In the genomic region with DNA sequence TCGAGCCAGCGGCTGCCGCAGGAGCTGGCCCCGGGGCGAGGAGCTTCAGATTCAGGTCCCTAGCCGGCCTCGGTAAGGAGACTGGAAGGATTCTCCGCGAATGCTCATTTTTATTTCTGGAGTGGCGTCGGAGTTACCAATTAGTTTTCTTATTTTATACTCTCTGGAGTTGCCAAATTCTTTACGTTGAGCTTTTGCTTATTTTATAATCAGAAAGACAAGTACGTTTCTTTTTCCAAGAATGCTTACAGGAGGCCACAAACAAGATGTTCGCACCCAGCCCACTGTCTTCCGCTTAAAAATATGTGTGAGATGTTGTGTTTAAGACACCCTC, we compare ENCODE assay signal across 12 cellular contexts. TPM values are rescaled to one million over a fixed set of nuclear protein-coding genes. Genes with fewer than 3 reads are reported as not detected.
DNase-seq lines count a peak whose midpoint lies in the region; TF ChIP-seq lines count a peak whose summit lies in the region.
"Had no signal": no experiment of that assay in that cellular context is flagged by ENCODE, and none has a peak within 500 bp of the region (broad histone marks: within the 10 kb centered on the region; RNA-seq: fewer than 3 reads in every experiment).

No MANE protein-coding gene starts in this region.

- no peak overlapping the region for H3K27ac ChIP-seq in cardiac muscle cell
- H3K27ac ChIP-seq in right atrium auricular region = no peak overlapping the region
- peak overlapping the region in 1 of 2 donors; percentile 52 for H3K27ac ChIP-seq in uterus
- H3K27ac ChIP-seq in SJCRH30 = no peak overlapping the region

- H3K27me3 Mint-ChIP-seq in neural crest cell (ENCODE audit: low read depth) = peaks cover 37% of the 10 kb centered on the region

- intact Hi-C loops in uterus (cut with DNase I; ENCODE audit: low total_unique reads) = no loop called here

- H3K4me1 Mint-ChIP-seq in neural crest cell = peaks cover 4% of the 10 kb centered on the region

- H3K4me1 ChIP-seq in cardiac muscle cell (ENCODE audit: low read depth) (peaks cover 2% of the 10 kb centered on the region), right atrium auricular region (peaks cover 0 to 5% of the 10 kb centered on the region in 2 donors), uterus (no peaks in the 10 kb centered on the region), SJCRH30 (no peaks in the 10 kb centered on the region)

- H3K9me3 Mint-ChIP-seq in neural crest cell = peaks cover 2% of the 10 kb centered on the region

- H3K36me3 ChIP-seq in cardiac muscle cell (no peaks in the 10 kb centered on the region), right atrium auricular region (no peaks in the 10 kb centered on the region), uterus (no peaks in the 10 kb centered on the region), SJCRH30 (no peaks in the 10 kb centered on the region)

- DNase-seq in cardiac muscle cell (ENCODE audit: low read depth in 1 of 2, low spot score in 1 of 2) = no peak
- no peak for DNase-seq in right atrium auricular region (ENCODE audit: low spot score)
- DNase-seq in epithelial cell of esophagus (ENCODE audit: low read depth) = no peak
- DNase-seq in neural crest cell (ENCODE audit: low read depth, low spot score) = no peak
- no peak for DNase-seq in uterus
- DNase-seq in SJCRH30 = no peak
- no peak for DNase-seq in activated CD8-positive, alpha-beta memory T cell treated with anti-CD3 and anti-CD28 coated beads for 24 hours
- no peak for DNase-seq in NCI-H2107 (lab: John Stamatoyannopoulos, UW)
- DNase-seq: activated T-cell treated with anti-CD3 and anti-CD28 coated beads, Interleukin-2, amount 50 U/mL, for 1 hour; GF-D8; KBM-7; NCI-H510A had no signal

- H3K27me3 ChIP-seq in cardiac muscle cell (peaks cover 60% of the 10 kb centered on the region), right atrium auricular region (no peaks in the 10 kb centered on the region), uterus (no peaks in the 10 kb centered on the region), SJCRH30 (no peaks in the 10 kb centered on the region)

- TF ChIP-seq POLR2A in uterus (IDR thresholded peaks at IDR 0.05) = no peak

- H3K9me3 ChIP-seq in cardiac muscle cell (ENCODE audit: low read depth) = no peaks in the 10 kb centered on the region
- H3K9me3 ChIP-seq in right atrium auricular region = no peaks in the 10 kb centered on the region
- H3K9me3 ChIP-seq in uterus = no peaks in the 10 kb centered on the region
- H3K9me3 ChIP-seq in SJCRH30 (replicated peaks) = no peaks in the 10 kb centered on the region

- H3K36me3 Mint-ChIP-seq in neural crest cell (ENCODE audit: low read depth) = peaks cover 4% of the 10 kb centered on the region

- H3K4me3 ChIP-seq in cardiac muscle cell (peak overlapping the region; percentile 43), right atrium auricular region (peak overlapping the region in 1 of 2 donors; percentile 56), epithelial cell of esophagus (ENCODE audit: low read length) (peak overlapping the region; percentile 34), uterus (peak overlapping the region; percentile 21 to 49), SJCRH30 (no peak overlapping the region)

- no peak overlapping the region for H3K27ac Mint-ChIP-seq in neural crest cell (ENCODE audit: unreplicated experiment)

- H3K4me3 Mint-ChIP-seq in neural crest cell = peak overlapping the region; percentile 54

- no peak for TF ChIP-seq CTCF in cardiac muscle cell (IDR thresholded peaks at IDR 0.05; ENCODE audit: low read depth, low read length)
- no peak for TF ChIP-seq CTCF in right atrium auricular region (IDR thresholded peaks at IDR 0.05)
- TF ChIP-seq CTCF in epithelial cell of esophagus (IDR thresholded peaks at IDR 0.05; ENCODE audit: insufficient read depth, low read depth, low read length, missing control alignments) = no peak
- TF ChIP-seq CTCF in neural crest cell (conservative IDR thresholded peaks at IDR 0.05) = no peak
- TF ChIP-seq CTCF in uterus (IDR thresholded peaks at IDR 0.05) = no peak

RNA-seq across cellular contexts. Expression of a gene that starts 0.5 kb away (rescaled TPM):
- total RNA-seq in cardiac muscle cell (0.18 and 0.36 TPM in 2 replicates), right atrium auricular region (under 1 TPM; 0.35 to 0.74 TPM), neural crest cell (1.4 and 2.4 TPM in 2 replicates), uterus (1 to 10 TPM in 2 of 4 donors, under 1 TPM in 1, not detected in 1; 0.59 to 5.3 (median 1.9) TPM)
- not detected in 2 replicates for polyA plus RNA-seq in cardiac muscle cell
- total RNA-seq in SJCRH30 (2014; rRNA removed; shearing (Covaris generic)) = 0.91 TPM in 2 replicates
